Comparison of ENCODE assay signal across 8 cellular contexts in genomic region chr20:52190437-52191131, GRCh38. TPM values are rescaled to one million over a fixed set of nuclear protein-coding genes. Genes with fewer than 3 reads are reported as not detected.
DNase-seq lines count a peak whose midpoint lies in the region; ATAC-seq and TF ChIP-seq lines count a peak whose summit lies in the region.

No MANE protein-coding gene starts in this region.

- peak overlapping the region; percentile 90 to 99 (median 93) for H3K27ac Mint-ChIP-seq in brain

- peak; percentile 20 for DNase-seq in CD1c-positive myeloid dendritic cell (ENCODE audit: extremely low spot score)
- DNase-seq in GM19238 (ENCODE audit: insufficient read length, low spot score) = peak; percentile 56
- peak; percentile 38 for DNase-seq in HK-2 (ENCODE audit: unreplicated experiment)
- peak; percentile 73 for DNase-seq in SW480 (ENCODE audit: low spot score)
- peak; percentile 61 for DNase-seq in iPS-NIHi7 (ENCODE audit: extremely low spot score)
- peak; percentile 61 for DNase-seq in stimulated activated CD4-positive, alpha-beta T cell treated with anti-CD3 and anti-CD28 coated beads, Interleukin-15, amount 100 ng/mL, for 24 hours

- no peak for ATAC-seq in HG03045 (IDR thresholded peaks at IDR 0.05; ENCODE audit: unreplicated experiment)

- peaks cover 20% of the 10 kb centered on the region for H3K36me3 Mint-ChIP-seq in brain

- TF ChIP-seq CTCF in brain (conservative IDR thresholded peaks at IDR 0.05) = no peak

- no peaks in the 10 kb centered on the region for H3K9me3 Mint-ChIP-seq in brain

- H3K4me1 Mint-ChIP-seq in brain = peaks cover 20% of the 10 kb centered on the region

- no peaks in the 10 kb centered on the region for H3K27me3 Mint-ChIP-seq in brain

- H3K4me3 Mint-ChIP-seq in brain = peak overlapping the region; percentile 88 to 98 (median 98)

RNA-seq across cellular contexts. Expression of gene ZFP64, which starts 1.0 kb away (rescaled TPM):
- polyA plus RNA-seq in brain (ENCODE audit: insufficient read depth, low read depth, low replicate concordance) = 20.7 TPM

Comparison
In these comparisons a context has a peak if more than half of its experiments do, and no peak if none do; other contexts are left out.
1. DNase-seq: peak in every context shown above with its lines; median percentile 73 in SW480; 61 in iPS-NIHi7; 61 in stimulated activated CD4-positive, alpha-beta T cell treated with anti-CD3 and anti-CD28 coated beads, Interleukin-15, amount 100 ng/mL, for 24 hours; 56 in GM19238; 38 in HK-2; 20 in CD1c-positive myeloid dendritic cell.